In genomic region chr19:45467456-45468158, GRCh38 we compare ENCODE assay signal across 1 cellular context.
TF ChIP-seq lines count a peak whose summit lies in the region.

Gene FOSB (plus strand): TSS chr19:45467996. CDS start chr19:45468587, 591 bp downstream.

TF ChIP-seq in IMR-90, 13 proteins besides CTCF, POLR2A, EP300 and RAD21 (continued from another document):
- TF ChIP-seq FOS (IDR thresholded peaks at IDR 0.05; ENCODE audit: low read depth, low read length) (0 out of 2 replicates have a peak, but pooled peaks have one; percentile 1), RCOR1 (IDR thresholded peaks at IDR 0.05; ENCODE audit: insufficient replicate concordance, low read length) (no peak), CEBPB (IDR thresholded peaks at IDR 0.05; ENCODE audit: low read depth, low read length) (no peak)
